Comparison of ENCODE assay signal across 8 cellular contexts in genomic region chr17:59844884-59845594, GRCh38. TPM values are rescaled to one million over a fixed set of nuclear protein-coding genes. Genes with fewer than 3 reads are reported as not detected.
DNase-seq lines count a peak whose midpoint lies in the region; TF ChIP-seq lines count a peak whose summit lies in the region.

No MANE protein-coding gene starts in this region.

- DNase-seq in DMS53 (lab: John Stamatoyannopoulos, UW) (peak; percentile 58), DMS53 treated with DMSO at 0.1 percent for 48 hours (lab: John Stamatoyannopoulos, UW; ENCODE audit: unreplicated experiment) (no peak), RPMI7951 (ENCODE audit: low read depth) (peak; percentile 57), endodermal cell (no peak), NCI-H146 treated with DMSO at 0.1 percent for 48 hours (lab: John Stamatoyannopoulos, UW; ENCODE audit: unreplicated experiment) (no peak), GF-D8 (lab: John Stamatoyannopoulos, UW) (no peak), NK-92 (lab: John Stamatoyannopoulos, UW; ENCODE audit: unreplicated experiment) (no peak)

- H3K4me3 ChIP-seq in endodermal cell (ENCODE audit: low read length) = no peak overlapping the region
- H3K4me3 ChIP-seq in skeletal muscle satellite cell (ENCODE audit: low read length) = no peak overlapping the region

- H3K9ac ChIP-seq in endodermal cell (ENCODE audit: extremely low read depth, low read length, poor library complexity, severe bottlenecking) (no peak overlapping the region), skeletal muscle satellite cell (ENCODE audit: low read depth, low read length) (peak overlapping the region; percentile 15)

- H3K9me3 Mint-ChIP-seq in endodermal cell = no peaks in the 10 kb centered on the region

- WGBS in endodermal cell (ENCODE audit: insufficient coverage in 1 of 2, insufficient read length in 1 of 2), 2 experiments = 95 to 100% methylated on average over 2 to 3 of the region's 3 CpGs

- H3K9me3 ChIP-seq in endodermal cell (ENCODE audit: control insufficient read depth, low read length) = no peaks in the 10 kb centered on the region
- H3K9me3 ChIP-seq in skeletal muscle satellite cell (replicated peaks; ENCODE audit: low read length) = no peaks in the 10 kb centered on the region

- H3K4me1 Mint-ChIP-seq in endodermal cell = peaks cover 34% of the 10 kb centered on the region

- TF ChIP-seq CTCF in endodermal cell (conservative IDR thresholded peaks at IDR 0.05) = no peak

- H3K27me3 Mint-ChIP-seq in endodermal cell (ENCODE audit: insufficient read depth) = no peaks in the 10 kb centered on the region

- H3K27ac ChIP-seq in endodermal cell (ENCODE audit: low read depth, low read length) = no peak overlapping the region

- H3K4me3 Mint-ChIP-seq in endodermal cell = no peak overlapping the region

- peak overlapping the region; percentile 16 for H3K4me2 ChIP-seq in skeletal muscle satellite cell (ENCODE audit: low read length)

- H3K36me3 Mint-ChIP-seq in endodermal cell (ENCODE audit: low read depth) = peaks cover 23% of the 10 kb centered on the region

- peak overlapping the region; percentile 13 for H3K27ac Mint-ChIP-seq in endodermal cell

- H3K4me1 ChIP-seq in endodermal cell (ENCODE audit: control insufficient read depth, insufficient read depth, low read length) (no peaks in the 10 kb centered on the region), skeletal muscle satellite cell (ENCODE audit: control insufficient read depth, insufficient read depth, low read length) (peaks cover 32% of the 10 kb centered on the region)

- H3K36me3 ChIP-seq in endodermal cell (ENCODE audit: control insufficient read depth, insufficient read depth, low read length) = peaks cover 16% of the 10 kb centered on the region
- H3K36me3 ChIP-seq in skeletal muscle satellite cell (ENCODE audit: insufficient read depth, low read length) = peaks cover 14% of the 10 kb centered on the region

- H3K27me3 ChIP-seq in endodermal cell (ENCODE audit: control insufficient read depth, insufficient read depth, low read length, poor library complexity, severe bottlenecking) (no peaks in the 10 kb centered on the region), skeletal muscle satellite cell (ENCODE audit: control insufficient read depth, insufficient read depth, low read length) (no peaks in the 10 kb centered on the region)

RNA-seq across cellular contexts. Expression of gene TUBD1, which starts 47.7 kb away (rescaled TPM):
- total RNA-seq in RPMI7951 (2014; rRNA removed; shearing (Covaris generic)) = 9.7 and 10.8 TPM in 2 replicates
- 10 to 100 TPM; 17.5 to 24.1 TPM for total RNA-seq in endodermal cell
- 20.2 TPM for polyA plus RNA-seq in endodermal cell (2013, experiment 1 of 2)
- 17.1 TPM for polyA plus RNA-seq in endodermal cell (2013, experiment 2 of 2)
- 2.3 and 3.1 TPM in 2 replicates for total RNA-seq in skeletal muscle satellite cell (2012; rRNA removed)

RNA-seq across cellular contexts. Expression of gene RPS6KB1, which starts 47.9 kb away (rescaled TPM):
- 12.4 and 17.4 TPM in 2 replicates for total RNA-seq in RPMI7951 (2014; rRNA removed; shearing (Covaris generic))
- total RNA-seq in endodermal cell = 10 to 100 TPM; 22.3 to 31.5 TPM
- polyA plus RNA-seq in endodermal cell (2013, experiment 1 of 2) = 22.9 TPM
- polyA plus RNA-seq in endodermal cell (2013, experiment 2 of 2) = 21.7 TPM
- total RNA-seq in skeletal muscle satellite cell (2012; rRNA removed) = 11.9 and 12.7 TPM in 2 replicates

Comparison
In these comparisons a context has a peak if more than half of its experiments do, and no peak if none do; other contexts are left out.
1. DNase-seq: peak in DMS53 (single experiment) and RPMI7951 (single experiment); none in DMS53 treated with DMSO at 0.1 percent for 48 hours (single experiment), endodermal cell (single experiment), NCI-H146 treated with DMSO at 0.1 percent for 48 hours (single experiment), GF-D8 (single experiment) and NK-92 (single experiment).